17 cellular contexts compared by ENCODE assay signal in the genomic region with DNA sequence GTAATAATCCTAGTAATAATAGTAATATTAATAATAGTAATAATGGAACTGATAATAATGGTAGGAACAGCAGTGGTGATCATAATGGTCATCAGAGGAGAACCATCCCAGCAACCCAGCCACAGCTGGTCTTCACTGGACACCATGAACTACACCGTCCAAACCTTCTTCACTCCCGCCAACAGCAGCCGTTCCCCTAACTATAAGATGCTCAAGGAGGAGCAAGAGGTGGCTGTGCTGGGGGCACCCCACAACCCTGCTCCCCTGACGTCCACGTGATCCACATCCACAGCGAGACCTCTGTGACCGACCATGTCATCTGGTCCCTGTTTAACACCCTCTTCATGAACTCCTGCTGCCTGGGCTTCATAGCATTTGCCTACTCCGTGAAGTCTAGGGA.
A peak's percentile ranks its signal among the peaks of the same experiment; 100 is the strongest.
DNase-seq lines count a peak whose midpoint lies in the region; FAIRE-seq and TF ChIP-seq lines count a peak whose summit lies in the region.
"Had no signal": no experiment of that assay in that cellular context is flagged by ENCODE, and none has a peak within 500 bp of the region (broad histone marks: within the 10 kb centered on the region; RNA-seq: fewer than 3 reads in every experiment).

No MANE protein-coding gene starts in this region.

- H3K23ac ChIP-seq in mesenchymal stem cell (ENCODE audit: low read length in 2 of 2), result no peak overlapping the region

- H3K9me3 ChIP-seq in mesenchymal stem cell (ENCODE audit: control insufficient read depth, low read length) (no peaks in the 10 kb centered on the region), uterus (no peaks in the 10 kb centered on the region), suprapubic skin (no peaks in the 10 kb centered on the region), SJCRH30 (replicated peaks) (no peaks in the 10 kb centered on the region)
- H3K9me3 ChIP-seq: BLaER1 had no signal

- H3K4me2 ChIP-seq in mesenchymal stem cell (ENCODE audit: low read length, poor library complexity, severe bottlenecking), result no peak overlapping the region
- H3K4me2 ChIP-seq: BLaER1 had no signal

- H3K4ac ChIP-seq in mesenchymal stem cell (ENCODE audit: low read depth in 1 of 2, low read length in 2 of 2), result no peak overlapping the region

- no peaks in the 10 kb centered on the region for H3K79me1 ChIP-seq in mesenchymal stem cell (replicated peaks; ENCODE audit: low read length, poor library complexity, severe bottlenecking)

- no peak overlapping the region for H2AFZ ChIP-seq in mesenchymal stem cell (ENCODE audit: low read depth, low read length)

- peak; percentile 45 for FAIRE-seq in GM12891 (lab: Jason Lieb, UNC)
- FAIRE-seq: GM19239, H1, HepG2 had no signal

- no peak for TF ChIP-seq EP300 in suprapubic skin (IDR thresholded peaks at IDR 0.05)

- H3K9ac ChIP-seq in mesenchymal stem cell (ENCODE audit: low read length) (no peak overlapping the region), rectal smooth muscle tissue (ENCODE audit: low read length) (no peak overlapping the region)
- H3K9ac ChIP-seq: BLaER1 had no signal

- no peak overlapping the region for H3K18ac ChIP-seq in mesenchymal stem cell (ENCODE audit: low read depth in 1 of 2, low read length in 2 of 2)

- TF ChIP-seq CTCF in uterus (IDR thresholded peaks at IDR 0.05) (no peak), suprapubic skin (IDR thresholded peaks at IDR 0.05) (no peak)

- intact Hi-C loops in uterus (cut with DNase I; ENCODE audit: low total_unique reads), result no loop called here

- 97% methylated on average over 8 of the region's 8 CpGs for WGBS in mesenchymal stem cell
- 97% methylated on average over 8 of the region's 8 CpGs for WGBS in suprapubic skin

- DNase-seq in GM12891 (ENCODE audit: insufficient read length, low spot score) (no peak), mesenchymal stem cell (no peak), uterus (no peak), suprapubic skin (ENCODE audit: low spot score in 2 of 2) (no peak), SJCRH30 (no peak)
- DNase-seq in activated CD8-positive, alpha-beta memory T cell treated with anti-CD3 and anti-CD28 coated beads, Interleukin-2, amount 50 U/mL, for 4 hours, result no peak
- DNase-seq: 8988T; Calu3; CD8-positive, alpha-beta T cell; DMS79 treated with DMSO at 0.1 percent for 48 hours; GF-D8; H9 had no signal

- H2AK5ac ChIP-seq in mesenchymal stem cell (ENCODE audit: low read length, severe bottlenecking), result no peak overlapping the region

- no peak overlapping the region for H2BK15ac ChIP-seq in mesenchymal stem cell (ENCODE audit: low read depth, poor library complexity, severe bottlenecking)

- peaks cover 30 to 39% of the 10 kb centered on the region in 2 experiments for H3K27me3 ChIP-seq in mesenchymal stem cell (ENCODE audit: control insufficient read depth in 1 of 2, insufficient read depth in 1 of 2, low read length in 2 of 2)
- no peaks in the 10 kb centered on the region for H3K27me3 ChIP-seq in rectal smooth muscle tissue (ENCODE audit: control insufficient read depth, insufficient read depth, low read length)
- no peaks in the 10 kb centered on the region for H3K27me3 ChIP-seq in uterus
- H3K27me3 ChIP-seq in suprapubic skin, result peaks cover 9% of the 10 kb centered on the region
- no peaks in the 10 kb centered on the region for H3K27me3 ChIP-seq in SJCRH30
- H3K27me3 ChIP-seq: BLaER1 had no signal

- H3K4me3 ChIP-seq in mesenchymal stem cell (ENCODE audit: insufficient read depth in 1 of 2, low read depth in 1 of 2, low read length in 2 of 2) (no peak overlapping the region), rectal smooth muscle tissue (ENCODE audit: low read length) (no peak overlapping the region), uterus (no peak overlapping the region), suprapubic skin (no peak overlapping the region), SJCRH30 (no peak overlapping the region)
- H3K4me3 ChIP-seq: BLaER1 had no signal

- H2BK12ac ChIP-seq in mesenchymal stem cell (ENCODE audit: low read length in 2 of 2), result peak overlapping the region; percentile 66 to 71

- H4K91ac ChIP-seq in mesenchymal stem cell (ENCODE audit: low read length), result no peak overlapping the region

- no peak overlapping the region for H2BK5ac ChIP-seq in mesenchymal stem cell (ENCODE audit: low read depth, low read length, poor library complexity, severe bottlenecking)

- H3K14ac ChIP-seq in mesenchymal stem cell (ENCODE audit: low read length in 2 of 2), result peak overlapping the region in 1 of 2 experiments; percentile 26

- H3K4me1 ChIP-seq in mesenchymal stem cell (ENCODE audit: control insufficient read depth, insufficient read depth, low read depth, low read length) (peaks cover 10% of the 10 kb centered on the region), rectal smooth muscle tissue (ENCODE audit: control insufficient read depth, insufficient read depth, low read length) (peaks cover 18% of the 10 kb centered on the region), uterus (no peaks in the 10 kb centered on the region), suprapubic skin (peaks cover 36% of the 10 kb centered on the region), SJCRH30 (peaks cover 42% of the 10 kb centered on the region)

- TF ChIP-seq POLR2A in GM12891 (IDR thresholded peaks at IDR 0.05; ENCODE audit: low read depth, low read length), result no peak
- no peak for TF ChIP-seq POLR2A in uterus (IDR thresholded peaks at IDR 0.05)
- no peak for TF ChIP-seq POLR2A in suprapubic skin (IDR thresholded peaks at IDR 0.05)

- no peak overlapping the region for H2BK120ac ChIP-seq in mesenchymal stem cell (ENCODE audit: low read depth, low read length)

- no peaks in the 10 kb centered on the region for H3K36me3 ChIP-seq in mesenchymal stem cell (ENCODE audit: control insufficient read depth in 1 of 2, insufficient read depth in 2 of 2, low read depth in 1 of 2, low read length in 2 of 2)
- H3K36me3 ChIP-seq in rectal smooth muscle tissue (ENCODE audit: control insufficient read depth, insufficient read depth, low read length), result no peaks in the 10 kb centered on the region
- no peaks in the 10 kb centered on the region for H3K36me3 ChIP-seq in uterus
- H3K36me3 ChIP-seq in suprapubic skin, result no peaks in the 10 kb centered on the region
- no peaks in the 10 kb centered on the region for H3K36me3 ChIP-seq in SJCRH30
- H3K36me3 ChIP-seq: BLaER1 had no signal

- peak overlapping the region; percentile 31 for H4K8ac ChIP-seq in mesenchymal stem cell (ENCODE audit: low read length)

- no peak overlapping the region for H3K27ac ChIP-seq in mesenchymal stem cell (ENCODE audit: low read length, poor library complexity, severe bottlenecking)
- H3K27ac ChIP-seq in rectal smooth muscle tissue (ENCODE audit: low read depth, low read length), result peak overlapping the region; percentile 78
- peak overlapping the region; percentile 75 to 77 for H3K27ac ChIP-seq in uterus
- no peak overlapping the region for H3K27ac ChIP-seq in suprapubic skin
- no peak overlapping the region for H3K27ac ChIP-seq in SJCRH30
- H3K27ac ChIP-seq: BLaER1 had no signal

TF ChIP-seq in GM12891, 5 proteins besides CTCF, POLR2A, EP300 and RAD21:
- TF ChIP-seq PAX5 (IDR thresholded peaks at IDR 0.05; ENCODE audit: insufficient read depth, low read length, severe bottlenecking), result no peak
- no peak for TF ChIP-seq TAF1 (IDR thresholded peaks at IDR 0.05; ENCODE audit: low read depth, low read length)
- TF ChIP-seq POLR2AphosphoS5 (IDR thresholded peaks at IDR 0.05; ENCODE audit: low read depth, low read length), result no peak
- no peak for TF ChIP-seq POU2F2 (IDR thresholded peaks at IDR 0.05; ENCODE audit: low read depth, low read length)

Comparison
In these comparisons a context has a peak if more than half of its experiments do, and no peak if none do; other contexts are left out.
1. H3K27ac ChIP-seq: peak in rectal smooth muscle tissue (single experiment) and uterus (2 of 2); none in mesenchymal stem cell (single experiment), suprapubic skin (single experiment) and SJCRH30 (single experiment).